In genomic region chr3:33211444-33211843, GRCh38 we compare ENCODE assay signal across 12 cellular contexts. TPM values are rescaled to one million over a fixed set of nuclear protein-coding genes. Genes with fewer than 3 reads are reported as not detected.
A peak's percentile ranks its signal among the peaks of the same experiment; 100 is the strongest.
DNase-seq lines count a peak whose midpoint lies in the region; ATAC-seq and TF ChIP-seq lines count a peak whose summit lies in the region.
"Had no signal": no experiment of that assay in that cellular context is flagged by ENCODE, and none has a peak within 500 bp of the region (broad histone marks: within the 10 kb centered on the region; RNA-seq: fewer than 3 reads in every experiment).

No MANE protein-coding gene starts in this region.

- BruUV-seq in Panc1 (replicated peaks; lab: Mats Ljungman, UMichigan) = no TSS peak

- ATAC-seq in Panc1 (0 out of 2 replicates have a peak, but pooled peaks have one; percentile 38), GM18858 (IDR thresholded peaks at IDR 0.05; ENCODE audit: unreplicated experiment) (no peak), HG03135 (IDR thresholded peaks at IDR 0.05; ENCODE audit: unreplicated experiment) (no peak)

- H2AFZ ChIP-seq in osteoblast (ENCODE audit: low read length) = no peak overlapping the region
- H2AFZ ChIP-seq: parathyroid adenoma had no signal

- TF ChIP-seq CTCF in Panc1 (IDR thresholded peaks at IDR 0.05) (no peak), coronary artery (IDR thresholded peaks at IDR 0.05) (no peak), osteoblast (IDR thresholded peaks at IDR 0.05; ENCODE audit: extremely low read depth, low read depth, low read length) (no peak)

- no peaks in the 10 kb centered on the region for H3K4me1 Mint-ChIP-seq in T-helper 2 cell treated with Interferon-gamma antibody and Interleukin-4, amounts not matched to agents 5 μg/mL and 100 μg/mL, for 36 hours (ENCODE audit: low read depth)

- H3K36me3 ChIP-seq in Panc1 (ENCODE audit: control insufficient read depth, insufficient read depth, low read length) (no peaks in the 10 kb centered on the region; the same call in 1 of the 2 replicates), osteoblast (ENCODE audit: insufficient read depth, low read length) (no peaks in the 10 kb centered on the region)

- H3K79me2 ChIP-seq in osteoblast (ENCODE audit: insufficient read depth, low read length) = no peaks in the 10 kb centered on the region
- H3K79me2 ChIP-seq: parathyroid adenoma had no signal

- DNase-seq in DMS53 (lab: John Stamatoyannopoulos, UW) = peak; percentile 26
- DNase-seq in Panc1 (ENCODE audit: low read depth, low spot score) = peak; percentile 60
- peak; percentile 77 for DNase-seq in coronary artery (ENCODE audit: low spot score)
- DNase-seq in osteoblast (ENCODE audit: insufficient read length, low spot score, missing footprints) = peak; percentile 79
- DNase-seq in NCI-H748 treated with DMSO at 0.1 percent for 48 hours (lab: John Stamatoyannopoulos, UW) = no peak
- no peak for DNase-seq in T-helper 2 cell treated with Interferon-gamma antibody and Interleukin-4, amounts not matched to agents 5 μg/mL and 100 μg/mL, for 36 hours (ENCODE audit: low spot score)
- DNase-seq: COR-L47, RPMI8226 had no signal

- H3K4me1 ChIP-seq in Panc1 (ENCODE audit: control insufficient read depth, insufficient read depth, low read length) (peaks cover 1% of the 10 kb centered on the region; the same call in 1 of the 2 replicates), osteoblast (ENCODE audit: insufficient read depth, low read length) (peaks cover 8% of the 10 kb centered on the region)
- H3K4me1 ChIP-seq: parathyroid adenoma had no signal

- no peak overlapping the region for H3K4me3 Mint-ChIP-seq in T-helper 2 cell treated with Interferon-gamma antibody and Interleukin-4, amounts not matched to agents 5 μg/mL and 100 μg/mL, for 36 hours

- H3K27me3 ChIP-seq in Panc1 (ENCODE audit: control insufficient read depth, insufficient read depth, low read length) (no peaks in the 10 kb centered on the region), osteoblast (ENCODE audit: insufficient read depth, low read length) (no peaks in the 10 kb centered on the region)

- CTCF ChIA-PET in Panc1 (lab: Charles Lee) = no interaction called here

- peak overlapping the region; percentile 8 for H3K4me2 ChIP-seq in osteoblast (ENCODE audit: insufficient read depth, low read length)

- H3K27me3 Mint-ChIP-seq in T-helper 2 cell treated with Interferon-gamma antibody and Interleukin-4, amounts not matched to agents 5 μg/mL and 100 μg/mL, for 36 hours (ENCODE audit: low read depth) = peaks cover 45% of the 10 kb centered on the region

- H3K4me3 ChIP-seq in Panc1 (ENCODE audit: low read depth in 2 of 2, low read length in 2 of 2) = no peak overlapping the region
- H3K4me3 ChIP-seq in coronary artery = no peak overlapping the region
- H3K4me3 ChIP-seq in osteoblast (ENCODE audit: insufficient read depth, low read length) = no peak overlapping the region
- H3K4me3 ChIP-seq: lung had no signal

- H3K36me3 Mint-ChIP-seq in T-helper 2 cell treated with Interferon-gamma antibody and Interleukin-4, amounts not matched to agents 5 μg/mL and 100 μg/mL, for 36 hours (ENCODE audit: low read depth) = no peaks in the 10 kb centered on the region

- in situ Hi-C loops in Panc1 (cut with HindIII; ENCODE audit: low pct_unique_long_range_greater_than_20kb, low sequenced_read_pairs) = no loop called here

- peaks cover 10% of the 10 kb centered on the region for H3K9me3 Mint-ChIP-seq in T-helper 2 cell treated with Interferon-gamma antibody and Interleukin-4, amounts not matched to agents 5 μg/mL and 100 μg/mL, for 36 hours

- H3K27ac Mint-ChIP-seq in T-helper 2 cell treated with Interferon-gamma antibody and Interleukin-4, amounts not matched to agents 5 μg/mL and 100 μg/mL, for 36 hours = no peak overlapping the region

- intact Hi-C loops in Panc1 (cut with micrococcal nuclease; ENCODE audit: unreplicated experiment) = no loop called here

- H3K27ac ChIP-seq in Panc1 (ENCODE audit: low read length) (no peak overlapping the region), coronary artery (peak overlapping the region in 1 of 2 donors; percentile 25), osteoblast (ENCODE audit: low read depth, low read length) (no peak overlapping the region)
- H3K27ac ChIP-seq: parathyroid adenoma had no signal

- POLR2A ChIA-PET in Panc1 (lab: Charles Lee) = interaction anchor here (0.6 kb wide), 1 partner anchor 10 kb away, joined by 3 read pairs; no protein-coding TSS in a partner anchor

- no peaks in the 10 kb centered on the region for H4K20me1 ChIP-seq in osteoblast (ENCODE audit: insufficient read depth, low read length)

- H3K9me3 ChIP-seq in Panc1 (ENCODE audit: control insufficient read depth, insufficient read depth, low read depth, low read length) = no peaks in the 10 kb centered on the region; the same call in 1 of the 2 replicates
- no peaks in the 10 kb centered on the region for H3K9me3 ChIP-seq in osteoblast (ENCODE audit: low read depth, low read length)

RNA-seq across cellular contexts. Expression of gene SUSD5, which starts 7.2 kb away (rescaled TPM):
- total RNA-seq in Panc1 (2021; ENCODE audit: unreplicated experiment) (16.3 TPM), osteoblast (10.9 and 11.2 TPM in 2 replicates)
- polyA plus RNA-seq in Panc1 (2012; ENCODE audit: insufficient read length) = 9.0 TPM

Comparison
In these comparisons a context has a peak if more than half of its experiments do, and no peak if none do; other contexts are left out.
1. DNase-seq: peak in DMS53 (single experiment), Panc1 (single experiment), coronary artery (single experiment) and osteoblast (single experiment); none in NCI-H748 treated with DMSO at 0.1 percent for 48 hours (single experiment) and T-helper 2 cell treated with Interferon-gamma antibody and Interleukin-4, amounts not matched to agents 5 μg/mL and 100 μg/mL, for 36 hours (single experiment).